ENCODE assay signal across 14 cellular contexts in genomic region chr4:84146300-84146942, GRCh38.
A peak's percentile ranks its signal among the peaks of the same experiment; 100 is the strongest.
DNase-seq lines count a peak whose midpoint lies in the region; ATAC-seq, FAIRE-seq and TF ChIP-seq lines count a peak whose summit lies in the region.
"Had no signal": no experiment of that assay in that cellular context is flagged by ENCODE, and none has a peak within 500 bp of the region (broad histone marks: within the 10 kb centered on the region; RNA-seq: fewer than 3 reads in every experiment).

No MANE protein-coding gene starts in this region.

- H3K36me3 ChIP-seq in bronchial epithelial cell (ENCODE audit: control insufficient read depth, insufficient read depth, low read length): no peaks in the 10 kb centered on the region
- H3K36me3 ChIP-seq: spleen, thoracic aorta had no signal

- no peaks in the 10 kb centered on the region for H3K27me3 ChIP-seq in bronchial epithelial cell (ENCODE audit: control insufficient read depth, insufficient read depth, low read length)
- H3K27me3 ChIP-seq: spleen had no signal

- peak; percentile 36 for FAIRE-seq in bronchial epithelial cell (lab: Jason Lieb, UNC)

- DNase-seq in bronchial epithelial cell (ENCODE audit: low read depth) (no peak), OCI-M2 (lab: John Stamatoyannopoulos, UW; ENCODE audit: unreplicated experiment) (no peak), NCI-H774 (lab: John Stamatoyannopoulos, UW) (no peak)
- DNase-seq: activated T-cell treated with anti-CD3 and anti-CD28 coated beads, Interleukin-2, amount 50 U/mL, for 1 hour; amniotic stem cell; spleen; SW 1271 had no signal

- no peak overlapping the region for H3K4me3 ChIP-seq in bronchial epithelial cell (ENCODE audit: low read depth, low read length)
- H3K4me3 ChIP-seq: spleen, thoracic aorta had no signal

- no peak for TF ChIP-seq CTCF in bronchial epithelial cell (IDR thresholded peaks at IDR 0.05; ENCODE audit: insufficient read depth, low read length, severe bottlenecking)

- ATAC-seq in GM18861 (IDR thresholded peaks at IDR 0.05; ENCODE audit: unreplicated experiment): peak; percentile 73
- peak; percentile 91 for ATAC-seq in GM21717 (IDR thresholded peaks at IDR 0.05; ENCODE audit: unreplicated experiment)
- peak; percentile 71 for ATAC-seq in HG03354 (IDR thresholded peaks at IDR 0.05; ENCODE audit: poor library complexity, severe bottlenecking, unreplicated experiment)
- ATAC-seq in GM21515 (IDR thresholded peaks at IDR 0.05; ENCODE audit: unreplicated experiment): no peak
- ATAC-seq in GM21723 (IDR thresholded peaks at IDR 0.05; ENCODE audit: unreplicated experiment): no peak
- ATAC-seq: activated CD4-positive, CD25-positive, alpha-beta regulatory T cell treated with anti-CD3 and anti-CD28 coated beads, Interleukin-2, amount 50 U/mL, for 24 hours had no signal

Comparison
In these comparisons a context has a peak if more than half of its experiments do, and no peak if none do; other contexts are left out.
1. ATAC-seq: peak in GM18861 (single experiment), GM21717 (single experiment) and HG03354 (single experiment); none in GM21515 (single experiment) and GM21723 (single experiment).